21 cellular contexts compared by ENCODE assay signal in the genomic region with DNA sequence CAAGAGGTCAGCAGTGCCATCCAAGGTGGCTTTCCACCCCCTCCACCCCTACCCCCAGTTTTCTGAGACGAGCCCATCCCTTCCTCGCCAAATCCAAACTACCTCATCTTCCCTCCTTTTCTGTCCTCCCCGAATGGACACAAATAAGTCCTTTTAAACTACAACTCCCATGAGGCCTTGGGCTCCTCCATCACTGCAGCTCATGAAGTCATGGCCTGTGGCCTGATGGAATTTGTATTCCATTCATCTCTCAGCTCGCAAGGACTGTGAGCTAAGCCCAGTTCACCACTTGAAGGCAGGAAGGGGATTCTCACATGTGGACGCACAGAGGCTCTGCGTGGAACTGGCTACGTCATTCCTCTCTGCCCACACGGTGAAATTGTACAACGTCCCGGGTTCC. TPM values are rescaled to one million over a fixed set of nuclear protein-coding genes. Genes with fewer than 3 reads are reported as not detected.
DNase-seq lines count a peak whose midpoint lies in the region; ATAC-seq and TF ChIP-seq lines count a peak whose summit lies in the region.
"Had no signal": no experiment of that assay in that cellular context is flagged by ENCODE, and none has a peak within 500 bp of the region (broad histone marks: within the 10 kb centered on the region; RNA-seq: fewer than 3 reads in every experiment).

No MANE protein-coding gene starts in this region.

- no peak overlapping the region for H3K4me3 Mint-ChIP-seq in HFFc6
- H3K4me3 Mint-ChIP-seq: activated CD8-positive, alpha-beta T cell treated with anti-CD3 and anti-CD28 coated beads, Interleukin-2, amount 10 ng/mL, durations not matched to agents 7 days and 5 days had no signal

- ATAC-seq in GM21390 (IDR thresholded peaks at IDR 0.05; ENCODE audit: unreplicated experiment) (no peak), GM21723 (IDR thresholded peaks at IDR 0.05; ENCODE audit: unreplicated experiment) (no peak)
- ATAC-seq: activated CD8-positive, alpha-beta T cell treated with anti-CD3 and anti-CD28 coated beads, Interleukin-2, amount 10 ng/mL, durations not matched to agents 7 days and 5 days; body of pancreas had no signal

- TF ChIP-seq CTCF in HFFc6 (IDR thresholded peaks at IDR 0.05) = no peak

- H3K9me3 Mint-ChIP-seq in HFFc6 = no peaks in the 10 kb centered on the region

- H3K27me3 Mint-ChIP-seq in HFFc6 (ENCODE audit: insufficient read depth) = no peaks in the 10 kb centered on the region; the same call in 1 of the 2 replicates

- no peak overlapping the region for H3K27ac Mint-ChIP-seq in HFFc6
- H3K27ac Mint-ChIP-seq: activated CD8-positive, alpha-beta T cell treated with anti-CD3 and anti-CD28 coated beads, Interleukin-2, amount 10 ng/mL, durations not matched to agents 7 days and 5 days had no signal

- DNase-seq in NCI-H526 (lab: John Stamatoyannopoulos, UW) = peak; percentile 50 to 51
- DNase-seq in NCI-H526 treated with DMSO at 0.1 percent for 48 hours (lab: John Stamatoyannopoulos, UW) = no peak
- DNase-seq in HFFc6 = peak; percentile 11
- peak; percentile 23 for DNase-seq in RPMI7951 (ENCODE audit: low read depth)
- peak; percentile 34 for DNase-seq in iris pigment epithelial cell (ENCODE audit: low read depth)
- DNase-seq in NCI-H2081 (lab: John Stamatoyannopoulos, UW) = no peak
- DNase-seq: activated CD8-positive, alpha-beta T cell treated with anti-CD3 and anti-CD28 coated beads, Interleukin-2, amount 10 ng/mL, durations not matched to agents 7 days and 5 days; activated gamma-delta T cell treated with Interleukin-2 at 50 U/mL for 16 hours; activated T-cell treated with anti-CD3 and anti-CD28 coated beads, Interleukin-2, amount 50 U/mL, for 1 hour; body of pancreas; Caco-2; effector memory CD4-positive, alpha-beta T cell; foreskin melanocyte; islet precursor cell; NCI-H1417 treated with DMSO at 0.1 percent for 48 hours; psoas muscle; T1000 had no signal

- H3K4me1 Mint-ChIP-seq in HFFc6 (ENCODE audit: low read depth) = no peaks in the 10 kb centered on the region

- no peaks in the 10 kb centered on the region for H3K36me3 Mint-ChIP-seq in HFFc6 (ENCODE audit: low read depth)

RNA-seq across cellular contexts. Expression of a gene that starts 12.5 kb away (rescaled TPM):
- 1 to 10 TPM in 1 of 6 experiments, under 1 TPM in 5; 0.45 to 1.0 (median 0.59) TPM for total RNA-seq in HFFc6 (2021; fragmentation: NEBNext Ultra II Directional; extraction: Animal tissue kit (Norgen Biotek cat#: 25700))
- total RNA-seq in RPMI7951 (2014; rRNA removed; shearing (Covaris generic)) = 5.4 and 6.0 TPM in 2 replicates
- total RNA-seq: activated CD8-positive, alpha-beta T cell treated with anti-CD3 and anti-CD28 coated beads, Interleukin-2, amount 10 ng/mL, durations not matched to agents 7 days and 5 days had no signal

RNA-seq across cellular contexts. Expression of a gene that starts 16.7 kb away (rescaled TPM):
- total RNA-seq in HFFc6 (2021; fragmentation: NEBNext Ultra II Directional; extraction: Animal tissue kit (Norgen Biotek cat#: 25700)) = 1 to 10 TPM in 1 of 6 experiments, under 1 TPM in 2, not detected in 3; 0.09 to 1.2 (median 0.38) TPM
- total RNA-seq in RPMI7951 (2014; rRNA removed; shearing (Covaris generic)) = 0.10 and 0.36 TPM in 2 replicates
- total RNA-seq: Caco-2, psoas muscle, ureter had no signal

RNA-seq across cellular contexts. Expression of a gene that starts 30.4 kb away (rescaled TPM):
- total RNA-seq in HFFc6 (2021; fragmentation: NEBNext Ultra II Directional; extraction: Animal tissue kit (Norgen Biotek cat#: 25700)) = 1 to 10 TPM in 1 of 6 experiments, under 1 TPM in 5; 0.20 to 1.1 (median 0.72) TPM
- 1.4 and 1.6 TPM in 2 replicates for total RNA-seq in RPMI7951 (2014; rRNA removed; shearing (Covaris generic))
- total RNA-seq: psoas muscle had no signal

RNA-seq across cellular contexts. Expression of a gene that starts 31.8 kb away (rescaled TPM):
- 1 to 10 TPM; 1.8 to 2.7 (median 2.0) TPM for total RNA-seq in HFFc6 (2021; fragmentation: NEBNext Ultra II Directional; extraction: Animal tissue kit (Norgen Biotek cat#: 25700))
- 0.20 and 0.60 TPM in 2 replicates for total RNA-seq in RPMI7951 (2014; rRNA removed; shearing (Covaris generic))

RNA-seq across cellular contexts. Expression of a gene that starts 39.3 kb away (rescaled TPM):
- not detected for total RNA-seq in HFFc6 (2021; fragmentation: NEBNext Ultra II Directional; extraction: Animal tissue kit (Norgen Biotek cat#: 25700))
- total RNA-seq in RPMI7951 (2014; rRNA removed; shearing (Covaris generic)) = 0.48 and 0.78 TPM in 2 replicates
- total RNA-seq: activated CD8-positive, alpha-beta T cell treated with anti-CD3 and anti-CD28 coated beads, Interleukin-2, amount 10 ng/mL, durations not matched to agents 7 days and 5 days; body of pancreas; chondrocyte; ureter had no signal

Comparison
In these comparisons a context has a peak if more than half of its experiments do, and no peak if none do; other contexts are left out.
1. DNase-seq: peak in NCI-H526 (2 of 2), HFFc6 (single experiment), RPMI7951 (single experiment) and iris pigment epithelial cell (single experiment); none in NCI-H526 treated with DMSO at 0.1 percent for 48 hours (single experiment) and NCI-H2081 (0 of 2).